In genomic region chr14:24885410-24885913, GRCh38 we compare ENCODE assay signal across 19 cellular contexts.
DNase-seq lines count a peak whose midpoint lies in the region; ATAC-seq lines count a peak whose summit lies in the region.
"Had no signal": no experiment of that assay in that cellular context is flagged by ENCODE, and none has a peak within 500 bp of the region (broad histone marks: within the 10 kb centered on the region; RNA-seq: fewer than 3 reads in every experiment).

No MANE protein-coding gene starts in this region.

- ATAC-seq in left colon (peak; percentile 72), GM21737 (IDR thresholded peaks at IDR 0.05; ENCODE audit: unreplicated experiment) (no peak), GM21576 (IDR thresholded peaks at IDR 0.05; ENCODE audit: unreplicated experiment) (no peak)
- ATAC-seq: K562 had no signal

- DNase-seq in HuH-7.5 (ENCODE audit: low spot score): peak; percentile 25
- no peak for DNase-seq in left colon
- DNase-seq in superior temporal gyrus (ENCODE audit: extremely low spot score): peak; percentile 85
- no peak for DNase-seq in GM19240 (ENCODE audit: insufficient read length, low spot score)
- DNase-seq: CD4-positive, CD25-positive, alpha-beta regulatory T cell; COR-L47; DND-41; NCI-H1092 treated with DMSO at 0.1 percent for 48 hours; NCI-H1436 treated with DMSO at 0.1 percent for 48 hours; NCI-H1930; NCI-H2227 treated with DMSO at 0.1 percent for 48 hours; NCI-H510A; PC-9; RPMI8226; SHP77 had no signal

- intact Hi-C loops in left colon (cut with DNase I, micrococcal nuclease): no loop called here

- peak overlapping the region; percentile 73 for H3K27ac ChIP-seq in cingulate gyrus (ENCODE audit: low read depth, low read length)
- H3K27ac ChIP-seq: PC-9 had no signal

Comparison
In these comparisons a context has a peak if more than half of its experiments do, and no peak if none do; other contexts are left out.
1. DNase-seq: peak in HuH-7.5 (single experiment) and superior temporal gyrus (single experiment); none in left colon (0 of 2) and GM19240 (single experiment).